ENCODE assay signal across 16 cellular contexts in genomic region chr9:91813261-91813795, GRCh38.
A peak's percentile ranks its signal among the peaks of the same experiment; 100 is the strongest.
DNase-seq lines count a peak whose midpoint lies in the region; TF ChIP-seq lines count a peak whose summit lies in the region.
"Had no signal": no experiment of that assay in that cellular context is flagged by ENCODE, and none has a peak within 500 bp of the region (broad histone marks: within the 10 kb centered on the region; RNA-seq: fewer than 3 reads in every experiment).

No MANE protein-coding gene starts in this region.

- no peak overlapping the region for H3K4me3 ChIP-seq in WERI-Rb-1 (ENCODE audit: low read depth, low read length)
- H3K4me3 ChIP-seq in esophagus muscularis mucosa = no peak overlapping the region
- H3K4me3 ChIP-seq in transverse colon = no peak overlapping the region
- H3K4me3 ChIP-seq: HAP-1, PC-9, SJCRH30 had no signal

- no peak for DNase-seq in WERI-Rb-1
- DNase-seq in esophagus muscularis mucosa (ENCODE audit: extremely low spot score) = no peak
- DNase-seq in transverse colon = no peak
- no peak for DNase-seq in activated naive CD4-positive, alpha-beta T cell treated with anti-CD3 and anti-CD28 coated beads, Interleukin-2, amount 50 U/mL, for 16 hours
- DNase-seq in COR-L47 (lab: John Stamatoyannopoulos, UW) = no peak
- no peak for DNase-seq in cerebellar nuclear complex (lab: John Stamatoyannopoulos, UW)
- DNase-seq: BE2C; CD4-positive, alpha-beta T cell; DMS79; NCI-H1930; NCI-H446 treated with DMSO at 0.1 percent for 48 hours; PC-9; SJCRH30 had no signal

- 73% methylated on average over 9 of the region's 9 CpGs for WGBS in esophagus muscularis mucosa
- 66 to 80% methylated on average over 2 to 9 of the region's 9 CpGs for WGBS in transverse colon (ENCODE audit: low coverage in 1 of 2), 2 donors

- TF ChIP-seq CTCF in WERI-Rb-1 (IDR thresholded peaks at IDR 0.05; ENCODE audit: low read depth, low read length) (no peak), esophagus muscularis mucosa (IDR thresholded peaks at IDR 0.05) (no peak), nephron (IDR thresholded peaks at IDR 0.05; ENCODE audit: unreplicated experiment in 3 of 3) (no peak), transverse colon (IDR thresholded peaks at IDR 0.05) (no peak)

- peaks cover 3% of the 10 kb centered on the region for H3K27me3 Mint-ChIP-seq in nephron (ENCODE audit: low read depth)
- H3K27me3 Mint-ChIP-seq: CD4-positive, alpha-beta T cell had no signal

- peaks cover 0 to 90% (median 86%) of the 10 kb centered on the region in 4 donors for H3K4me1 ChIP-seq in esophagus muscularis mucosa
- H3K4me1 ChIP-seq in transverse colon = peaks cover 14 to 38% (median 20%) of the 10 kb centered on the region in 4 donors
- H3K4me1 ChIP-seq: SJCRH30 had no signal

- H3K4me3 Mint-ChIP-seq in nephron = peak overlapping the region in 1 of 3 experiments; percentile 0
- H3K4me3 Mint-ChIP-seq: CD4-positive, alpha-beta T cell; IgD-negative memory B cell had no signal

- intact Hi-C loops in esophagus muscularis mucosa (cut with DNase I) (no loop called here), transverse colon (cut with DNase I; ENCODE audit: low total_unique reads) (no loop called here)

- no peaks in the 10 kb centered on the region for H3K27me3 ChIP-seq in WERI-Rb-1 (ENCODE audit: insufficient read depth, low read depth, severe bottlenecking)
- H3K27me3 ChIP-seq in esophagus muscularis mucosa = no peaks in the 10 kb centered on the region
- no peaks in the 10 kb centered on the region for H3K27me3 ChIP-seq in transverse colon
- H3K27me3 ChIP-seq: BE2C had no signal

- H3K4me1 Mint-ChIP-seq in nephron = peaks cover 52% of the 10 kb centered on the region
- H3K4me1 Mint-ChIP-seq: IgD-negative memory B cell had no signal

- H3K9me3 ChIP-seq in WERI-Rb-1 (ENCODE audit: severe bottlenecking) (no peaks in the 10 kb centered on the region), esophagus muscularis mucosa (no peaks in the 10 kb centered on the region), transverse colon (no peaks in the 10 kb centered on the region)
- H3K9me3 ChIP-seq: BE2C, HAP-1, SJCRH30 had no signal

- peak overlapping the region; percentile 42 to 93 (median 57) for H3K27ac Mint-ChIP-seq in nephron
- H3K27ac Mint-ChIP-seq: CD4-positive, alpha-beta T cell; IgD-negative memory B cell had no signal

- no peak for TF ChIP-seq POLR2A in esophagus muscularis mucosa (IDR thresholded peaks at IDR 0.05; ENCODE audit: low read depth)
- no peak for TF ChIP-seq POLR2A in transverse colon (IDR thresholded peaks at IDR 0.05)

- H3K36me3 Mint-ChIP-seq in nephron (ENCODE audit: low read depth) = no peaks in the 10 kb centered on the region
- H3K36me3 Mint-ChIP-seq: IgD-negative memory B cell had no signal

- in situ Hi-C loops in transverse colon (cut with MboI; ENCODE audit: low pct_ligation_motif_present in 1 of 4, low pct_unique_long_range_greater_than_20kb in 1 of 4, low sequenced_read_pairs in 3 of 4) = no loop called here

- H3K36me3 ChIP-seq in WERI-Rb-1 = no peaks in the 10 kb centered on the region
- no peaks in the 10 kb centered on the region for H3K36me3 ChIP-seq in esophagus muscularis mucosa
- H3K36me3 ChIP-seq in transverse colon = no peaks in the 10 kb centered on the region
- H3K36me3 ChIP-seq: BE2C, HAP-1, SJCRH30 had no signal

- no peaks in the 10 kb centered on the region for H3K9me3 Mint-ChIP-seq in nephron
- H3K9me3 Mint-ChIP-seq: CD4-positive, alpha-beta T cell; IgD-negative memory B cell had no signal

- TF ChIP-seq EP300 in esophagus muscularis mucosa (IDR thresholded peaks at IDR 0.05) (no peak), transverse colon (IDR thresholded peaks at IDR 0.05; ENCODE audit: low read depth) (no peak)

- peak overlapping the region; percentile 78 for H3K27ac ChIP-seq in WERI-Rb-1
- H3K27ac ChIP-seq in esophagus muscularis mucosa (replicated peaks in 1 of 4) = peak overlapping the region; percentile 64 to 79 (median 75)
- peak overlapping the region; percentile 20 to 72 (median 50) for H3K27ac ChIP-seq in transverse colon
- H3K27ac ChIP-seq: PC-9, SJCRH30 had no signal
